In genomic region chr11:35138058-35138457, GRCh38 we compare ENCODE assay signal across 8 cellular contexts. TPM values are rescaled to one million over a fixed set of nuclear protein-coding genes. Genes with fewer than 3 reads are reported as not detected.
DNase-seq lines count a peak whose midpoint lies in the region; ATAC-seq and TF ChIP-seq lines count a peak whose summit lies in the region.

No MANE protein-coding gene starts in this region.

- H3K4me3 Mint-ChIP-seq in T-helper 2 cell treated with Interferon-gamma antibody and Interleukin-4, amounts not matched to agents 5 μg/mL and 100 μg/mL, for 36 hours, result peak overlapping the region; percentile 91
- peak overlapping the region; percentile 97 for H3K4me3 Mint-ChIP-seq in activated T-helper 1 cell treated with anti-CD3 and anti-CD28 coated beads, Interleukin-12 subunit alpha, Interleukin-12 subunit beta, Interleukin-2, Interleukin-4 antibody, amounts not matched to agents 30 ng/mL and 10 ng/mL and 1 ng/mL, durations not matched to agents 14 hours and 24 hours and 36 hours
- H3K4me3 Mint-ChIP-seq in glutamatergic neuron (ENCODE audit: unreplicated experiment), result peak overlapping the region; percentile 82

- ATAC-seq in GM21528 (IDR thresholded peaks at IDR 0.05; ENCODE audit: low FRiP score, unreplicated experiment) (no peak), HG02981 (IDR thresholded peaks at IDR 0.05; ENCODE audit: unreplicated experiment) (no peak)

- peaks cover 47% of the 10 kb centered on the region for H3K4me1 Mint-ChIP-seq in T-helper 2 cell treated with Interferon-gamma antibody and Interleukin-4, amounts not matched to agents 5 μg/mL and 100 μg/mL, for 36 hours (ENCODE audit: low read depth)
- H3K4me1 Mint-ChIP-seq in activated T-helper 1 cell treated with anti-CD3 and anti-CD28 coated beads, Interleukin-12 subunit alpha, Interleukin-12 subunit beta, Interleukin-2, Interleukin-4 antibody, amounts not matched to agents 30 ng/mL and 10 ng/mL and 1 ng/mL, durations not matched to agents 14 hours and 24 hours and 36 hours (ENCODE audit: low read depth), result peaks cover 52% of the 10 kb centered on the region
- H3K4me1 Mint-ChIP-seq in glutamatergic neuron (ENCODE audit: low read depth, unreplicated experiment), result no peaks in the 10 kb centered on the region

- DNase-seq in T-helper 2 cell treated with Interferon-gamma antibody and Interleukin-4, amounts not matched to agents 5 μg/mL and 100 μg/mL, for 36 hours (ENCODE audit: low spot score), result no peak
- DNase-seq in T-helper 2 cell, result no peak
- no peak for DNase-seq in activated T-helper 1 cell treated with anti-CD3 and anti-CD28 coated beads, Interleukin-12 subunit alpha, Interleukin-12 subunit beta, Interleukin-2, Interleukin-4 antibody, amounts not matched to agents 30 ng/mL and 10 ng/mL and 1 ng/mL, durations not matched to agents 14 hours and 24 hours and 36 hours (ENCODE audit: low spot score)
- no peak for DNase-seq in glutamatergic neuron
- no peak for DNase-seq in stomach
- DNase-seq in SKM-1 treated with dmso at 0.1 percent for 144 hours (lab: John Stamatoyannopoulos, UW; ENCODE audit: unreplicated experiment), result no peak

- H3K27me3 ChIP-seq in stomach, result no peaks in the 10 kb centered on the region

- H3K27ac ChIP-seq in stomach, result peak overlapping the region in 4 of 5 donors; percentile 90 to 95 (median 92)

- H3K27me3 Mint-ChIP-seq in T-helper 2 cell treated with Interferon-gamma antibody and Interleukin-4, amounts not matched to agents 5 μg/mL and 100 μg/mL, for 36 hours (ENCODE audit: low read depth), result peaks cover 29% of the 10 kb centered on the region
- no peaks in the 10 kb centered on the region for H3K27me3 Mint-ChIP-seq in activated T-helper 1 cell treated with anti-CD3 and anti-CD28 coated beads, Interleukin-12 subunit alpha, Interleukin-12 subunit beta, Interleukin-2, Interleukin-4 antibody, amounts not matched to agents 30 ng/mL and 10 ng/mL and 1 ng/mL, durations not matched to agents 14 hours and 24 hours and 36 hours (ENCODE audit: insufficient read depth)
- peaks cover 17% of the 10 kb centered on the region for H3K27me3 Mint-ChIP-seq in glutamatergic neuron (ENCODE audit: unreplicated experiment)

- H3K4me3 ChIP-seq in stomach, result peak overlapping the region in 2 of 4 donors; percentile 64 to 75

- no peaks in the 10 kb centered on the region for H3K9me3 Mint-ChIP-seq in T-helper 2 cell treated with Interferon-gamma antibody and Interleukin-4, amounts not matched to agents 5 μg/mL and 100 μg/mL, for 36 hours
- no peaks in the 10 kb centered on the region for H3K9me3 Mint-ChIP-seq in activated T-helper 1 cell treated with anti-CD3 and anti-CD28 coated beads, Interleukin-12 subunit alpha, Interleukin-12 subunit beta, Interleukin-2, Interleukin-4 antibody, amounts not matched to agents 30 ng/mL and 10 ng/mL and 1 ng/mL, durations not matched to agents 14 hours and 24 hours and 36 hours
- H3K9me3 Mint-ChIP-seq in glutamatergic neuron (ENCODE audit: unreplicated experiment), result peaks cover 4% of the 10 kb centered on the region

- peaks cover 13 to 55% (median 32%) of the 10 kb centered on the region in 4 donors for H3K4me1 ChIP-seq in stomach

- H3K36me3 Mint-ChIP-seq in T-helper 2 cell treated with Interferon-gamma antibody and Interleukin-4, amounts not matched to agents 5 μg/mL and 100 μg/mL, for 36 hours (ENCODE audit: low read depth), result peaks cover 27% of the 10 kb centered on the region
- H3K36me3 Mint-ChIP-seq in activated T-helper 1 cell treated with anti-CD3 and anti-CD28 coated beads, Interleukin-12 subunit alpha, Interleukin-12 subunit beta, Interleukin-2, Interleukin-4 antibody, amounts not matched to agents 30 ng/mL and 10 ng/mL and 1 ng/mL, durations not matched to agents 14 hours and 24 hours and 36 hours (ENCODE audit: low read depth), result peaks cover 31% of the 10 kb centered on the region
- H3K36me3 Mint-ChIP-seq in glutamatergic neuron (ENCODE audit: unreplicated experiment), result no peaks in the 10 kb centered on the region

- H3K36me3 ChIP-seq in stomach, result no peaks in the 10 kb centered on the region

- intact Hi-C loops in activated T-helper 1 cell treated with anti-CD3 and anti-CD28 coated beads, Interleukin-12 subunit alpha, Interleukin-12 subunit beta, Interleukin-2, Interleukin-4 antibody, amounts not matched to agents 30 ng/mL and 10 ng/mL and 1 ng/mL, durations not matched to agents 14 hours and 24 hours and 36 hours (cut with micrococcal nuclease), result no loop called here
- intact Hi-C loops in stomach (cut with DNase I; ENCODE audit: low total_unique reads), result no loop called here

- 72 to 100% (median 83%) methylated on average over 1 of the region's 1 CpG for WGBS in stomach, 5 donors

- TF ChIP-seq CTCF in glutamatergic neuron (IDR thresholded peaks at IDR 0.05; ENCODE audit: partially characterized antibody, unreplicated experiment) (no peak), stomach (IDR thresholded peaks at IDR 0.05) (no peak)

- TF ChIP-seq EP300 in stomach (IDR thresholded peaks at IDR 0.05), result no peak

- H3K27ac Mint-ChIP-seq in T-helper 2 cell treated with Interferon-gamma antibody and Interleukin-4, amounts not matched to agents 5 μg/mL and 100 μg/mL, for 36 hours, result peak overlapping the region; percentile 41
- peak overlapping the region; percentile 93 for H3K27ac Mint-ChIP-seq in activated T-helper 1 cell treated with anti-CD3 and anti-CD28 coated beads, Interleukin-12 subunit alpha, Interleukin-12 subunit beta, Interleukin-2, Interleukin-4 antibody, amounts not matched to agents 30 ng/mL and 10 ng/mL and 1 ng/mL, durations not matched to agents 14 hours and 24 hours and 36 hours
- H3K27ac Mint-ChIP-seq in glutamatergic neuron (ENCODE audit: unreplicated experiment), result no peak overlapping the region

- no peaks in the 10 kb centered on the region for H3K9me3 ChIP-seq in stomach

- no peak for TF ChIP-seq POLR2A in stomach (IDR thresholded peaks at IDR 0.05)

RNA-seq across cellular contexts. Expression of gene CD44, which starts 0.9 kb away (rescaled TPM):
- total RNA-seq in activated T-helper 1 cell treated with anti-CD3 and anti-CD28 coated beads, Interleukin-12 subunit alpha, Interleukin-12 subunit beta, Interleukin-2, Interleukin-4 antibody, amounts not matched to agents 30 ng/mL and 10 ng/mL and 1 ng/mL, durations not matched to agents 14 hours and 24 hours and 36 hours, result 547 and 550 TPM in 2 replicates
- total RNA-seq in glutamatergic neuron (ENCODE audit: unreplicated experiment), result 0.71 TPM
- total RNA-seq in stomach, result 100 to 1,000 TPM in 3 of 5 donors, 10 to 100 TPM in 2; 47.5 to 229 (median 176) TPM
- polyA plus RNA-seq in stomach, result 100 to 1,000 TPM in 1 of 3 donors, 10 to 100 TPM in 2; 52.4 to 125 (median 65.5) TPM

Comparison
In these comparisons a context has a peak if more than half of its experiments do, and no peak if none do; other contexts are left out.
1. RNA of gene CD44, which starts 0.9 kb away (total RNA-seq): 547 to 550 TPM in activated T-helper 1 cell treated with anti-CD3 and anti-CD28 coated beads, Interleukin-12 subunit alpha, Interleukin-12 subunit beta, Interleukin-2, Interleukin-4 antibody, amounts not matched to agents 30 ng/mL and 10 ng/mL and 1 ng/mL, durations not matched to agents 14 hours and 24 hours and 36 hours and 47.5 to 229 TPM in stomach; 0.71 TPM in glutamatergic neuron (single experiment); every median in the first group is over 10 times any median in the second.
2. Peak in every context shown above with its lines, with median percentiles within 50 percentile points of each other: H3K4me3 Mint-ChIP-seq.